10 cellular contexts compared by ENCODE assay signal in the genomic region with DNA sequence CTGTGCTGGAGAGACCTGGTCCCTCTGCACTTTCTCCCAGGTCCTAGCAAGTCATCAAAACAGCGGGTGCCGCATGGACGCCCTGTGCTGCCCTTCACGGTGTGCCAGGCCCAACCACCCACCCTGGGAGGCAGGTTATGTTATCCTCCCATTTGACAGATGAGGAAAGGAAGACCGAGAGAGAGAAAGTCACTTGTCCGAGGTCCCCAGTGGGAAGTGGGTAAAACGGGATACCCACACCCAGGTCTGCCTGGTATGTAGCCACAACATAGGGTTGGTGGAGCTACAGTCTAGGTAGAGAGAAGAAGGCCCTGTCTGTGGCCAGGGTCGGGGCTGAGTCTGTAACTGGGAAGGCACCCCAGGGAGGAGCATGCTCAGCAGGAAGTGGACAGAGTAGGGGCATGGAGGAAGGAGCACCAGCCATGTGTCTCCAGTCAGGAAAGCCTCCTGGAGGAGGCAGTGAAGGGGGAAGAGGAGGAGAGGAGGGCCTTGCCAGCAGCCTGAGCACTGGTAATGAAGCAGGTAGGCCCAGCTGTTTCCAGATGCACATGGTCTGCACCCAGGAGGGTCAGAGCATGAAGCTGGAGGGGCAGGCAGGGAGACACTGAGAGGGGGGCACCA.
DNase-seq lines count a peak whose midpoint lies in the region; ATAC-seq and TF ChIP-seq lines count a peak whose summit lies in the region.
"Had no signal": no experiment of that assay in that cellular context is flagged by ENCODE, and none has a peak within 500 bp of the region (broad histone marks: within the 10 kb centered on the region; RNA-seq: fewer than 3 reads in every experiment).

No MANE protein-coding gene starts in this region.

- CTCF ChIA-PET in RWPE1 (lab: Yijun Ruan, JAX), result interaction anchor here (0.6 kb wide), 1 partner anchor 8 kb away, joined by 4 read pairs; no protein-coding TSS in a partner anchor

- H3K36me3 Mint-ChIP-seq in T-helper 1 cell treated with Interleukin-12 subunit alpha and Interleukin-12 subunit beta and Interleukin-4 antibody, amounts not matched to agents 30 μg/mL and 1 μg/mL, for 36 hours (ENCODE audit: low read depth), result peaks cover 20% of the 10 kb centered on the region

- no peaks in the 10 kb centered on the region for H3K9me3 Mint-ChIP-seq in T-helper 1 cell treated with Interleukin-12 subunit alpha and Interleukin-12 subunit beta and Interleukin-4 antibody, amounts not matched to agents 30 μg/mL and 1 μg/mL, for 36 hours

- TF ChIP-seq CTCF in RWPE1 (conservative IDR thresholded peaks at IDR 0.05; ENCODE audit: low read depth) (no peak), esophagus squamous epithelium (IDR thresholded peaks at IDR 0.05) (no peak)

- peak overlapping the region; percentile 10 for H3K27ac Mint-ChIP-seq in T-helper 1 cell treated with Interleukin-12 subunit alpha and Interleukin-12 subunit beta and Interleukin-4 antibody, amounts not matched to agents 30 μg/mL and 1 μg/mL, for 36 hours

- ATAC-seq in GM21786 (IDR thresholded peaks at IDR 0.05; ENCODE audit: unreplicated experiment), result no peak
- no peak for ATAC-seq in GM21825 (IDR thresholded peaks at IDR 0.05; ENCODE audit: unreplicated experiment)
- ATAC-seq in HG03439 (IDR thresholded peaks at IDR 0.05; ENCODE audit: unreplicated experiment), result no peak

- peaks cover 33 to 74% (median 36%) of the 10 kb centered on the region in 3 donors for H3K4me1 ChIP-seq in esophagus squamous epithelium

- WGBS in esophagus squamous epithelium, 2 donors, result 86 to 91% methylated on average over 6 to 8 of the region's 8 CpGs

- intact Hi-C loops in esophagus squamous epithelium (cut with DNase I), result no loop called here

- H3K27ac ChIP-seq in RWPE1 (peak overlapping the region; percentile 98), esophagus squamous epithelium (peak overlapping the region; percentile 13 to 90 (median 82)), skin epidermis (peak overlapping the region in 18 of 21 experiments; percentile 2 to 93 (median 84))
- H3K27ac ChIP-seq: 22Rv1 had no signal

- peaks cover 55% of the 10 kb centered on the region for H3K4me1 Mint-ChIP-seq in T-helper 1 cell treated with Interleukin-12 subunit alpha and Interleukin-12 subunit beta and Interleukin-4 antibody, amounts not matched to agents 30 μg/mL and 1 μg/mL, for 36 hours (ENCODE audit: low read depth)

- TF ChIP-seq POLR2A in esophagus squamous epithelium (IDR thresholded peaks at IDR 0.05), result no peak

- DNase-seq in T-helper 1 cell (no peak), RWPE1 (ENCODE audit: low spot score) (no peak), esophagus squamous epithelium (lab: John Stamatoyannopoulos, UW) (no peak)
- DNase-seq: NCI-H1092 treated with DMSO at 0.1 percent for 48 hours had no signal

- H3K9me3 ChIP-seq in esophagus squamous epithelium, result no peaks in the 10 kb centered on the region

- no peaks in the 10 kb centered on the region for H3K36me3 ChIP-seq in esophagus squamous epithelium

- H3K27me3 ChIP-seq in esophagus squamous epithelium, result no peaks in the 10 kb centered on the region

- peak overlapping the region; percentile 0 for H3K4me3 Mint-ChIP-seq in T-helper 1 cell treated with Interleukin-12 subunit alpha and Interleukin-12 subunit beta and Interleukin-4 antibody, amounts not matched to agents 30 μg/mL and 1 μg/mL, for 36 hours

- H3K4me3 ChIP-seq in esophagus squamous epithelium (no peak overlapping the region), skin epidermis (no peak overlapping the region)

- POLR2A ChIA-PET in RWPE1 (lab: Yijun Ruan, JAX; ENCODE audit: low non-redundant PET), result no interaction called here

- peaks cover 5% of the 10 kb centered on the region for H3K27me3 Mint-ChIP-seq in T-helper 1 cell treated with Interleukin-12 subunit alpha and Interleukin-12 subunit beta and Interleukin-4 antibody, amounts not matched to agents 30 μg/mL and 1 μg/mL, for 36 hours (ENCODE audit: low read depth)
